8 cellular contexts compared by ENCODE assay signal in genomic region chr14:101972126-101972785, GRCh38. TPM values are rescaled to one million over a fixed set of nuclear protein-coding genes. Genes with fewer than 3 reads are reported as not detected.
DNase-seq lines count a peak whose midpoint lies in the region; ATAC-seq lines count a peak whose summit lies in the region.

No MANE protein-coding gene starts in this region.

- no peaks in the 10 kb centered on the region for H3K27me3 Mint-ChIP-seq in activated T-cell treated with anti-CD3 and anti-CD28 coated beads, Interleukin-2, amount 50 U/mL, for 72 hours (ENCODE audit: low read depth)
- H3K27me3 Mint-ChIP-seq in naive thymus-derived CD4-positive, alpha-beta T cell, result no peaks in the 10 kb centered on the region

- peak overlapping the region; percentile 20; the same call in 1 of the 2 replicates for H3K27ac ChIP-seq in SJCRH30
- no peak overlapping the region for H3K27ac ChIP-seq in naive thymus-derived CD4-positive, alpha-beta T cell (ENCODE audit: low read depth, low read length)
- no peak overlapping the region for H3K27ac ChIP-seq in effector memory CD4-positive, alpha-beta T cell (ENCODE audit: insufficient read depth, low read length, poor library complexity, severe bottlenecking)

- peaks cover 4 to 12% of the 10 kb centered on the region in 2 donors for H3K36me3 Mint-ChIP-seq in activated T-cell treated with anti-CD3 and anti-CD28 coated beads, Interleukin-2, amount 50 U/mL, for 72 hours (ENCODE audit: insufficient read depth in 2 of 2)
- H3K36me3 Mint-ChIP-seq in naive thymus-derived CD4-positive, alpha-beta T cell, result peaks cover 0 to 18% (median 13%) of the 10 kb centered on the region in 5 donors

- H3K9me3 Mint-ChIP-seq in activated T-cell treated with anti-CD3 and anti-CD28 coated beads, Interleukin-2, amount 50 U/mL, for 72 hours, result no peaks in the 10 kb centered on the region
- no peaks in the 10 kb centered on the region for H3K9me3 Mint-ChIP-seq in naive thymus-derived CD4-positive, alpha-beta T cell

- peaks cover 12% of the 10 kb centered on the region for H3K36me3 ChIP-seq in SJCRH30
- H3K36me3 ChIP-seq in naive thymus-derived CD4-positive, alpha-beta T cell (ENCODE audit: control insufficient read depth in 2 of 3, insufficient read depth in 3 of 3, low read length in 3 of 3), result peaks cover 0 to 21% (median 5%) of the 10 kb centered on the region in 3 experiments
- H3K36me3 ChIP-seq in effector memory CD4-positive, alpha-beta T cell (ENCODE audit: control insufficient read depth, insufficient read depth, low read length), result peaks cover 14% of the 10 kb centered on the region

- H3K9me3 ChIP-seq in SJCRH30 (replicated peaks), result no peaks in the 10 kb centered on the region
- H3K9me3 ChIP-seq in naive thymus-derived CD4-positive, alpha-beta T cell (ENCODE audit: control insufficient read depth in 2 of 3, low read length in 3 of 3), result no peaks in the 10 kb centered on the region
- no peaks in the 10 kb centered on the region for H3K9me3 ChIP-seq in effector memory CD4-positive, alpha-beta T cell (ENCODE audit: control insufficient read depth, low read length)

- H3K4me1 ChIP-seq in SJCRH30, result 0 out of 2 replicates have a peak, but pooled peaks cover 5% of the 10 kb centered on the region
- H3K4me1 ChIP-seq in naive thymus-derived CD4-positive, alpha-beta T cell (ENCODE audit: control insufficient read depth in 2 of 2, insufficient read depth in 2 of 2, low read length in 2 of 2), result peaks cover 6 to 11% of the 10 kb centered on the region in 2 donors
- no peaks in the 10 kb centered on the region for H3K4me1 ChIP-seq in effector memory CD4-positive, alpha-beta T cell (ENCODE audit: control insufficient read depth, insufficient read depth, low read length, poor library complexity, severe bottlenecking)

- CTCF ChIA-PET in naive thymus-derived CD4-positive, alpha-beta T cell (lab: Charles Lee), result interaction anchor here (1.3 kb wide), 1 partner anchor 11 kb away, joined by 6 read pairs; no protein-coding TSS in a partner anchor

- H3K4me3 ChIP-seq in SJCRH30, result no peak overlapping the region
- H3K4me3 ChIP-seq in naive thymus-derived CD4-positive, alpha-beta T cell (ENCODE audit: low read length), result no peak overlapping the region
- no peak overlapping the region for H3K4me3 ChIP-seq in effector memory CD4-positive, alpha-beta T cell (ENCODE audit: insufficient read depth, low read depth, low read length, poor library complexity, severe bottlenecking)

- H3K27me3 ChIP-seq in SJCRH30, result no peaks in the 10 kb centered on the region
- H3K27me3 ChIP-seq in naive thymus-derived CD4-positive, alpha-beta T cell (ENCODE audit: control insufficient read depth in 2 of 2, insufficient read depth in 2 of 2, low read length in 2 of 2), result no peaks in the 10 kb centered on the region
- no peaks in the 10 kb centered on the region for H3K27me3 ChIP-seq in effector memory CD4-positive, alpha-beta T cell (replicated peaks; ENCODE audit: control insufficient read depth, insufficient read depth, low read length, poor library complexity, severe bottlenecking)

- intact Hi-C loops in naive thymus-derived CD4-positive, alpha-beta T cell (cut with micrococcal nuclease), result no loop called here

- POLR2A ChIA-PET in naive thymus-derived CD4-positive, alpha-beta T cell (lab: Charles Lee), result interaction anchor here (0.7 to 1.6 kb wide), 2 partner anchors 10 to 282 kb away, joined by 3 read pairs; no protein-coding TSS in a partner anchor

- H3K27ac Mint-ChIP-seq in activated T-cell treated with anti-CD3 and anti-CD28 coated beads, Interleukin-2, amount 50 U/mL, for 72 hours, result peak overlapping the region; percentile 57
- peak overlapping the region in 3 of 9 donors; percentile 23 to 84 (median 25) for H3K27ac Mint-ChIP-seq in naive thymus-derived CD4-positive, alpha-beta T cell

- no peak for ATAC-seq in activated T-cell treated with anti-CD3 and anti-CD28 coated beads, Interleukin-2, amount 50 U/mL, for 72 hours (replicated peaks in 1 of 2)
- ATAC-seq in naive thymus-derived CD4-positive, alpha-beta T cell, result peak; percentile 91
- ATAC-seq in GM19324 (IDR thresholded peaks at IDR 0.05; ENCODE audit: low FRiP score, unreplicated experiment), result no peak

- peaks cover 50% of the 10 kb centered on the region for H3K4me1 Mint-ChIP-seq in activated T-cell treated with anti-CD3 and anti-CD28 coated beads, Interleukin-2, amount 50 U/mL, for 72 hours (ENCODE audit: low read depth)
- peaks cover 28 to 61% (median 51%) of the 10 kb centered on the region in 7 donors for H3K4me1 Mint-ChIP-seq in naive thymus-derived CD4-positive, alpha-beta T cell

- H3K4me3 Mint-ChIP-seq in activated T-cell treated with anti-CD3 and anti-CD28 coated beads, Interleukin-2, amount 50 U/mL, for 72 hours, result no peak overlapping the region
- H3K4me3 Mint-ChIP-seq in naive thymus-derived CD4-positive, alpha-beta T cell, result peak overlapping the region in 2 of 10 donors; percentile 6 to 32

- no peak for DNase-seq in activated T-cell treated with anti-CD3 and anti-CD28 coated beads, Interleukin-2, amount 50 U/mL, for 72 hours
- no peak for DNase-seq in activated T-cell treated with anti-CD3 and anti-CD28 coated beads, Interleukin-2, amount 50 U/mL, for 1 hour
- DNase-seq in SJCRH30, result peak; percentile 89 to 91
- DNase-seq in fibroblast of gingiva (ENCODE audit: low read depth), result peak; percentile 99
- DNase-seq in naive thymus-derived CD4-positive, alpha-beta T cell, result no peak
- DNase-seq in effector memory CD4-positive, alpha-beta T cell, result no peak
- DNase-seq in NCI-H748 treated with DMSO at 0.1 percent for 48 hours (lab: John Stamatoyannopoulos, UW), result no peak

RNA-seq across cellular contexts. Expression of gene DYNC1H1, which starts 7.9 kb away (rescaled TPM):
- total RNA-seq in activated T-cell treated with anti-CD3 and anti-CD28 coated beads, Interleukin-2, amount 50 U/mL, for 72 hours, result 100 to 1,000 TPM; 300 to 335 TPM
- 279 and 298 TPM in 2 replicates for total RNA-seq in SJCRH30 (2014; rRNA removed; shearing (Covaris generic))
- total RNA-seq in naive thymus-derived CD4-positive, alpha-beta T cell, result 100 to 1,000 TPM; 252 to 310 (median 273) TPM
- 10 to 100 TPM; 28.9 to 39.8 TPM for polyA plus RNA-seq in naive thymus-derived CD4-positive, alpha-beta T cell

Comparison
In these comparisons a context has a peak if more than half of its experiments do, and no peak if none do; other contexts are left out.
1. DNase-seq: peak in SJCRH30 (2 of 2) and fibroblast of gingiva (single experiment); none in activated T-cell treated with anti-CD3 and anti-CD28 coated beads, Interleukin-2, amount 50 U/mL, for 72 hours (0 of 2), activated T-cell treated with anti-CD3 and anti-CD28 coated beads, Interleukin-2, amount 50 U/mL, for 1 hour (single experiment), naive thymus-derived CD4-positive, alpha-beta T cell (0 of 9), effector memory CD4-positive, alpha-beta T cell (0 of 3) and NCI-H748 treated with DMSO at 0.1 percent for 48 hours (single experiment).